Comparison of ENCODE assay signal across 9 cellular contexts in the genomic region with DNA sequence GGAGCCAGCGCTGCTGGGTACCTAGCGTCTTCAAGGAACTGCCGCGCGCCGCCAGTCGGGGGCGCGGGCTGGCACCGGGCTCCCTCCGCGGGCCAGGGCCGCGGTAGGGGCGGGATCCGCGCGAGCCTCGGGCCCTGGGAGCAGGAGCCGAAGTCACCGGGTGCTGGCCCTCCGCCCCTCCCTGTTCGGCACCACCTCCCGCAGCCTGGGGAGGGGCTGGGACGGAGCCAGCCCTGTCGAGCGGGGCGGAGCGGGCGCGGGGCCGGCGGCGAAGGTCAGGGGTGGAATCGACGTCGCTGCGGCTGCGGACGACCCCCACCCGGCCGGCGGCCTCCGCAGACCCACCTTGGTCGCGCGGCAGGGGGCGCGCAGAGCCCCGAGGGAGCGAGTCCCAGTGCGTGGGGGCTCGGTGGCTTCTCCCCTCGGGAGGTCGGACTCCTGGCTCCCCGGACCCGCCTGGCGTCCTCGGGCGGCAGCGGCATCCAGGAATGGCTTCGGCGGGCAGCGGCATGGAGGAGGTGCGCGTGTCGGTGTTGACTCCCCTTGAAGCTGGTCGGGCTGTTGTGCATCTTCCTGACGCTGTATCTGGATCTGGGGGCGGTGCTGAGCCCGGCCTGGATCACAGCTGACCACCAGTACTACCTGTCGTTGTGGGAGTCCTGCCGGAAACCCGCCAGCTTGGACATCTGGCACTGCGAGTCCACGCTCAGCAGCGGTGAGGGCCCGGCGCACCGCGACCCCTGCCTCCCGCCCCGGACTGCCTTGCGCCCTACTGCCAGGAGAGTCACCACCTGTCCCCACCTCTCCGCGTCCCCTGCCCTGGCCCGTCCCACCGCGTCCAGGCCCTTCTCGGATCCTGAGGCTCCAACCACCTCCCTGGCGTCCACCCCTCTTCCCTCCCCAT. TPM values are rescaled to one million over a fixed set of nuclear protein-coding genes. Genes with fewer than 3 reads are reported as not detected.
A peak's percentile ranks its signal among the peaks of the same experiment; 100 is the strongest.
DNase-seq lines count a peak whose midpoint lies in the region; ATAC-seq and TF ChIP-seq lines count a peak whose summit lies in the region.
"Had no signal": no experiment of that assay in that cellular context is flagged by ENCODE, and none has a peak within 500 bp of the region (broad histone marks: within the 10 kb centered on the region; RNA-seq: fewer than 3 reads in every experiment).

No MANE protein-coding gene starts in this region.

- no peak overlapping the region for H2AFZ ChIP-seq in GM23248

- H3K4me3 ChIP-seq in HEK293 (ENCODE audit: low read depth, low read length) (peak overlapping the region; percentile 40), iPS-18c (ENCODE audit: insufficient read depth, low read depth, low read length) (peak overlapping the region; percentile 74), skeletal muscle cell (ENCODE audit: low read depth, low read length) (peak overlapping the region; percentile 30), GM23248 (no peak overlapping the region)

- peaks cover 15% of the 10 kb centered on the region for H3K4me1 Mint-ChIP-seq in WTC11

- H3K36me3 Mint-ChIP-seq in WTC11 = no peaks in the 10 kb centered on the region

- no peaks in the 10 kb centered on the region for H3K9me2 ChIP-seq in GM23248 (ENCODE audit: insufficient read depth)

- H4K20me1 ChIP-seq in GM23248 (ENCODE audit: insufficient read depth) = no peaks in the 10 kb centered on the region

- H3F3A ChIP-seq in GM23248 (ENCODE audit: insufficient read depth) = no peaks in the 10 kb centered on the region

- POLR2A ChIA-PET in HEK293 (lab: Yijun Ruan, JAX) (no interaction called here), WTC11 (lab: Charles Lee) (no interaction called here)

- ATAC-seq in WTC11 = peak; percentile 96
- no peak for ATAC-seq in HG03432 (IDR thresholded peaks at IDR 0.05; ENCODE audit: unreplicated experiment)

- H3K79me2 ChIP-seq in GM23248 (ENCODE audit: insufficient read depth) = no peaks in the 10 kb centered on the region

- no peak overlapping the region for H3K9ac ChIP-seq in GM23248

- H3K9me3 ChIP-seq in HEK293 (ENCODE audit: control insufficient read depth, insufficient read depth, low read depth, low read length) (no peaks in the 10 kb centered on the region), iPS-18c (ENCODE audit: control insufficient read depth, insufficient read depth, low read length) (no peaks in the 10 kb centered on the region), GM23248 (ENCODE audit: low read depth) (no peaks in the 10 kb centered on the region)

- in situ Hi-C loops in GM23248 (cut with MboI) = no loop called here

- WGBS in GM23248 (ENCODE audit: low coverage in 1 of 2, low lambda C conversion rate in 2 of 2, missing lambda C conversion rate in 2 of 2), 2 experiments = 2 to 7% methylated on average over 11 to 15 of the region's 91 CpGs

- H3K36me3 ChIP-seq in HEK293 (ENCODE audit: control insufficient read depth in 2 of 2, insufficient read depth in 1 of 2, low read length in 2 of 2) (no peaks in the 10 kb centered on the region), GM23248 (ENCODE audit: low read depth) (no peaks in the 10 kb centered on the region)

- H3K27ac ChIP-seq in HEK293 (ENCODE audit: extremely low read depth, low read depth, low read length) (no peak overlapping the region), GM23248 (no peak overlapping the region)

- no peaks in the 10 kb centered on the region for H3K4me1 ChIP-seq in HEK293 (ENCODE audit: control insufficient read depth, insufficient read depth, low read length)
- H3K4me1 ChIP-seq in GM23248 (ENCODE audit: insufficient read depth) = no peaks in the 10 kb centered on the region

- H3K27ac Mint-ChIP-seq in WTC11 = no peak overlapping the region

- no peak overlapping the region for H3K4me2 ChIP-seq in GM23248 (ENCODE audit: unreplicated experiment)

- peaks cover 77% of the 10 kb centered on the region for H3K27me3 Mint-ChIP-seq in WTC11 (ENCODE audit: low read depth)

- H3K9me3 Mint-ChIP-seq in WTC11 = no peaks in the 10 kb centered on the region

- peak overlapping the region; percentile 80 for H3K4me3 Mint-ChIP-seq in WTC11

- peak; percentile 57 for DNase-seq in WTC11 (ENCODE audit: low spot score)
- no peak for DNase-seq in skeletal muscle cell (ENCODE audit: low read depth)
- no peak for DNase-seq in SHP77 treated with DMSO at 0.1 percent for 48 hours (lab: John Stamatoyannopoulos, UW)
- DNase-seq in GF-D8 (lab: John Stamatoyannopoulos, UW) = no peak
- DNase-seq in GM23248 = no peak
- DNase-seq: activated effector memory CD4-positive, alpha-beta T cell treated with anti-CD3 and anti-CD28 coated beads, Interleukin-2, amount 50 U/mL, for 16 hours had no signal

- TF ChIP-seq CTCF in HEK293 (tag by site-specific recombination; IDR thresholded peaks at IDR 0.05) = no peak
- TF ChIP-seq CTCF in WTC11 (IDR thresholded peaks at IDR 0.05) = no peak

- no peaks in the 10 kb centered on the region; the same call in 1 of the 2 replicates for H3K27me3 ChIP-seq in GM23248 (replicated peaks; ENCODE audit: insufficient read depth)

- CTCF ChIA-PET in HEK293 (lab: Yijun Ruan, JAX) = no interaction called here
- CTCF ChIA-PET in WTC11 (lab: Charles Lee) = no interaction called here

TF ChIP-seq in HEK293, 187 proteins besides CTCF, POLR2A, EP300 and RAD21 (continues in another document):
- TF ChIP-seq GLIS1 (tag by site-specific recombination; IDR thresholded peaks at IDR 0.05) = peak; percentile 38; the same call in 1 of the 2 replicates
- TF ChIP-seq ZNF16 (tag by site-specific recombination; IDR thresholded peaks at IDR 0.05; ENCODE audit: low read depth) = no peak
- TF ChIP-seq, protein P1, sequence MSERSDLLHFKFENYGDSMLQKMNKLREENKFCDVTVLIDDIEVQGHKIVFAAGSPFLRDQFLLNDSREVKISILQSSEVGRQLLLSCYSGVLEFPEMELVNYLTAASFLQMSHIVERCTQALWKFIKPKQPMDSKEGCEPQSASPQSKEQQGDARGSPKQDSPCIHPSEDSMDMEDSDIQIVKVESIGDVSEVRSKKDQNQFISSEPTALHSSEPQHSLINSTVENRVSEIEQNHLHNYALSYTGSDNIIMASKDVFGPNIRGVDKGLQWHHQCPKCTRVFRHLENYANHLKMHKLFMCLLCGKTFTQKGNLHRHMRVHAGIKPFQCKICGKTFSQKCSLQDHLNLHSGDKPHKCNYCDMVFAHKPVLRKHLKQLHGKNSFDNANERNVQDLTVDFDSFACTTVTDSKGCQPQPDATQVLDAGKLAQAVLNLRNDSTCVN (tag by site-specific recombination; optimal IDR thresholded peaks at IDR 0.05) = peak; percentile 14
- TF ChIP-seq GLIS2 (tag by site-specific recombination; IDR thresholded peaks at IDR 0.05) = 0 out of 2 replicates have a peak, but pooled peaks have one; percentile 12

TF ChIP-seq in WTC11, 78 proteins besides CTCF, POLR2A, EP300 and RAD21:
- TF ChIP-seq ZNF121 (CRISPR knock-in tag; IDR thresholded peaks at IDR 0.05) (no peak), KAT7 (CRISPR knock-in tag; IDR thresholded peaks at IDR 0.05; ENCODE audit: borderline replicate concordance) (no peak)
- TF ChIP-seq, protein P2, sequence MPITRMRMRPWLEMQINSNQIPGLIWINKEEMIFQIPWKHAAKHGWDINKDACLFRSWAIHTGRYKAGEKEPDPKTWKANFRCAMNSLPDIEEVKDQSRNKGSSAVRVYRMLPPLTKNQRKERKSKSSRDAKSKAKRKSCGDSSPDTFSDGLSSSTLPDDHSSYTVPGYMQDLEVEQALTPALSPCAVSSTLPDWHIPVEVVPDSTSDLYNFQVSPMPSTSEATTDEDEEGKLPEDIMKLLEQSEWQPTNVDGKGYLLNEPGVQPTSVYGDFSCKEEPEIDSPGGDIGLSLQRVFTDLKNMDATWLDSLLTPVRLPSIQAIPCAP (CRISPR knock-in tag; IDR thresholded peaks at IDR 0.05) = no peak
- TF ChIP-seq, protein P3, sequence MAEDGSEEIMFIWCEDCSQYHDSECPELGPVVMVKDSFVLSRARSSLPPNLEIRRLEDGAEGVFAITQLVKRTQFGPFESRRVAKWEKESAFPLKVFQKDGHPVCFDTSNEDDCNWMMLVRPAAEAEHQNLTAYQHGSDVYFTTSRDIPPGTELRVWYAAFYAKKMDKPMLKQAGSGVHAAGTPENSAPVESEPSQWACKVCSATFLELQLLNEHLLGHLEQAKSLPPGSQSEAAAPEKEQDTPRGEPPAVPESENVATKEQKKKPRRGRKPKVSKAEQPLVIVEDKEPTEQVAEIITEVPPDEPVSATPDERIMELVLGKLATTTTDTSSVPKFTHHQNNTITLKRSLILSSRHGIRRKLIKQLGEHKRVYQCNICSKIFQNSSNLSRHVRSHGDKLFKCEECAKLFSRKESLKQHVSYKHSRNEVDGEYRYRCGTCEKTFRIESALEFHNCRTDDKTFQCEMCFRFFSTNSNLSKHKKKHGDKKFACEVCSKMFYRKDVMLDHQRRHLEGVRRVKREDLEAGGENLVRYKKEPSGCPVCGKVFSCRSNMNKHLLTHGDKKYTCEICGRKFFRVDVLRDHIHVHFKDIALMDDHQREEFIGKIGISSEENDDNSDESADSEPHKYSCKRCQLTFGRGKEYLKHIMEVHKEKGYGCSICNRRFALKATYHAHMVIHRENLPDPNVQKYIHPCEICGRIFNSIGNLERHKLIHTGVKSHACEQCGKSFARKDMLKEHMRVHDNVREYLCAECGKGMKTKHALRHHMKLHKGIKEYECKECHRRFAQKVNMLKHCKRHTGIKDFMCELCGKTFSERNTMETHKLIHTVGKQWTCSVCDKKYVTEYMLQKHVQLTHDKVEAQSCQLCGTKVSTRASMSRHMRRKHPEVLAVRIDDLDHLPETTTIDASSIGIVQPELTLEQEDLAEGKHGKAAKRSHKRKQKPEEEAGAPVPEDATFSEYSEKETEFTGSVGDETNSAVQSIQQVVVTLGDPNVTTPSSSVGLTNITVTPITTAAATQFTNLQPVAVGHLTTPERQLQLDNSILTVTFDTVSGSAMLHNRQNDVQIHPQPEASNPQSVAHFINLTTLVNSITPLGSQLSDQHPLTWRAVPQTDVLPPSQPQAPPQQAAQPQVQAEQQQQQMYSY (CRISPR knock-in tag; IDR thresholded peaks at IDR 0.05) = peak; percentile 53; the same call in 1 of the 2 replicates
- TF ChIP-seq, protein P4, sequence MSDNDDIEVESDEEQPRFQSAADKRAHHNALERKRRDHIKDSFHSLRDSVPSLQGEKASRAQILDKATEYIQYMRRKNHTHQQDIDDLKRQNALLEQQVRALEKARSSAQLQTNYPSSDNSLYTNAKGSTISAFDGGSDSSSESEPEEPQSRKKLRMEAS (CRISPR knock-in tag; IDR thresholded peaks at IDR 0.05) = 0 out of 2 replicates have a peak, but pooled peaks have one; percentile 40
TF ChIP-seq in WTC11: peak in this region for 2.

RNA-seq across cellular contexts. Expression of a gene that starts 50.5 kb away (rescaled TPM):
- not detected in 3 replicates for total RNA-seq in WTC11 (2021)
- total RNA-seq in GM23248 (2014; rRNA removed; shearing (Covaris generic)) = not detected in 2 replicates
- not detected in 2 replicates for polyA plus RNA-seq in GM23248 (2016; fragmentation: Nextera tagmentation; extraction: Ambion mirVana)
